ENCODE assay signal across 13 cellular contexts in the genomic region with DNA sequence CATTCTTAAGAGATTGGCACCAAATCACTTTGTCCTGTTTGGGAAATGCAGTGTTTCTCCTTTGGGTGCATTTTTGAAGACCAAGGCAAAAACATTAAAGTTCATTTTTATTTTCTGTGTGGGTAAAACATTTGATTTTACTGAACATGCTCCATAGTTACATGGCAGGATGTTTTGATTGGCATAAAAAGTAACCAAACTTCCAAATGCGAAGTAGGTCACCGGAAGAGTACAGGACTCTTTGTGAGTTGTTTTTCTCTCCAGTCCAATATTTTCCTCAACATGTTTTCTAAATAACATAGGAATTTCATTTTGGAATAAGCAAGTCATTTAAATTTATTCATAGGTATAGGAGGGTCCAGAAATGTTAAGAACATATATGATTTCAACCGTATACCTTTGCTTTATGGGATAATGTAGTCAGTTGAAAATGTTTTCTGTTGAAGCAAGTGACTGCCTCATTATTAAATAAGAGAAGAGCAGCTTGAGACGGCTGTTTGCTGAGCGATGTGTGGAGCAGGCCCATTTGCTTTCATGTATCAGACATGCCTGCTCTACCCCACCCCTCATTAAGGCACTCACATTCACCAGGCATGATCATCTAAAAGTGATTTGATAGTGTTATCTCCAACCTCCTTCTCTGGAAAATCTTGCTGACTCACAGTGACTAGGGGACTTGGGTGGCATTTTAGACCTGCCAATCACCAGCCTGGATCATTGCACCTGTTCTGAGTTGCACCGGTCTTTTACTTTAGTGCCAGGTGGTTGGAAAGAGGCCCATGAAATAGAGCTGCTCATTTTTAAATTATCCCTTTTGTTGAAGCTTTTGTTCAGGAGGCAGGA. TPM values are rescaled to one million over a fixed set of nuclear protein-coding genes. Genes with fewer than 3 reads are reported as not detected.
DNase-seq lines count a peak whose midpoint lies in the region; ATAC-seq and TF ChIP-seq lines count a peak whose summit lies in the region.
"Not testable (repeated sequence)": the region's sequence is repeated elsewhere in the genome, so short reads cannot be mapped to it uniquely, and the experiment has no call there.
"Had no signal": no experiment of that assay in that cellular context is flagged by ENCODE, and none has a peak within 500 bp of the region (broad histone marks: within the 10 kb centered on the region; RNA-seq: fewer than 3 reads in every experiment).

No MANE protein-coding gene starts in this region.

- not testable (repeated sequence) for H3K9me3 Mint-ChIP-seq in type B pancreatic cell

- H2AFZ ChIP-seq in osteoblast (ENCODE audit: low read length): peak overlapping the region; percentile 57

- TF ChIP-seq CTCF in Peyer's patch (IDR thresholded peaks at IDR 0.05); colonic mucosa (IDR thresholded peaks at IDR 0.05); osteoblast (IDR thresholded peaks at IDR 0.05; ENCODE audit: extremely low read depth, low read depth, low read length); type B pancreatic cell (conservative IDR thresholded peaks at IDR 0.05): not testable (repeated sequence)

- H3K27me3 ChIP-seq in Peyer's patch; colonic mucosa; right cardiac atrium (ENCODE audit: control insufficient read depth, insufficient read depth); osteoblast (ENCODE audit: insufficient read depth, low read length): not testable (repeated sequence)

- not testable (repeated sequence) for H3K4me2 ChIP-seq in osteoblast (ENCODE audit: insufficient read depth, low read length)

- not testable (repeated sequence) for H3K36me3 ChIP-seq in Peyer's patch; colonic mucosa; osteoblast (ENCODE audit: insufficient read depth, low read length)

- H4K20me1 ChIP-seq in osteoblast (ENCODE audit: insufficient read depth, low read length): not testable (repeated sequence)

- not testable (repeated sequence) for H3K36me3 Mint-ChIP-seq in type B pancreatic cell

- intact Hi-C loops in colonic mucosa (cut with DNase I): loop anchor here (5.0 kb wide), 1 partner anchor 267 kb away; no protein-coding TSS in a partner anchor
- intact Hi-C loops in right cardiac atrium (cut with DNase I): loop anchor here in 1 of 4 donors (10.0 kb wide), 1 partner anchor 75 kb away; a partner anchor contains a TSS

- not testable (repeated sequence) for H3K79me2 ChIP-seq in osteoblast (ENCODE audit: insufficient read depth, low read length)

- TF ChIP-seq POLR2A in Peyer's patch (IDR thresholded peaks at IDR 0.05): peak in 1 of 2 donors; percentile 38

- H3K4me3 ChIP-seq in Peyer's patch; colonic mucosa; right cardiac atrium (ENCODE audit: low read length); osteoblast (ENCODE audit: insufficient read depth, low read length): not testable (repeated sequence)

- H3K9ac ChIP-seq in colonic mucosa (ENCODE audit: low read depth in 2 of 2, low read length in 2 of 2): not testable (repeated sequence)

- not testable (repeated sequence) for H3K4me1 ChIP-seq in Peyer's patch; colonic mucosa; right cardiac atrium (ENCODE audit: control insufficient read depth, insufficient read depth, low read length); osteoblast (ENCODE audit: insufficient read depth, low read length)

- H3K4me3 Mint-ChIP-seq in type B pancreatic cell: not testable (repeated sequence)

- H3K4me1 Mint-ChIP-seq in type B pancreatic cell (ENCODE audit: unreplicated experiment): not testable (repeated sequence)

- H3K27ac Mint-ChIP-seq in type B pancreatic cell: peak overlapping the region; percentile 87

- WGBS in right cardiac atrium: 58% methylated on average over 6 of the region's 6 CpGs

- not testable (repeated sequence) for H3K27me3 Mint-ChIP-seq in type B pancreatic cell

- peak overlapping the region in 3 of 4 donors; percentile 40 to 73 (median 66) for H3K27ac ChIP-seq in Peyer's patch
- H3K27ac ChIP-seq in colonic mucosa: not testable (repeated sequence)
- peak overlapping the region; percentile 48 for H3K27ac ChIP-seq in right cardiac atrium (ENCODE audit: low read length)
- peak overlapping the region; percentile 62 for H3K27ac ChIP-seq in osteoblast (ENCODE audit: low read depth, low read length)

- peak; percentile 47 to 66 for ATAC-seq in right cardiac atrium

- DNase-seq in COR-L47 (lab: John Stamatoyannopoulos, UW): peak; percentile 62
- DNase-seq in NCI-H1105 treated with DMSO at 0.1 percent for 48 hours (lab: John Stamatoyannopoulos, UW): peak; percentile 79
- peak; percentile 92 for DNase-seq in NCI-H2171 treated with DMSO at 0.1 percent for 48 hours (lab: John Stamatoyannopoulos, UW)
- DNase-seq in Peyer's patch: peak in 1 of 3 donors; percentile 75
- peak; percentile 45 for DNase-seq in colonic mucosa
- DNase-seq in right cardiac atrium; osteoblast (ENCODE audit: insufficient read length, low spot score, missing footprints); type B pancreatic cell (ENCODE audit: extremely low spot score, unreplicated experiment): not testable (repeated sequence)

- H3K9me3 ChIP-seq in Peyer's patch; colonic mucosa; right cardiac atrium (ENCODE audit: control insufficient read depth, low read length); osteoblast (ENCODE audit: low read depth, low read length): not testable (repeated sequence)

RNA-seq across cellular contexts. Expression of a gene that starts 16.3 kb away (rescaled TPM):
- total RNA-seq in Peyer's patch (10 to 100 TPM; 22.7 to 95.4 (median 45.2) TPM), colonic mucosa (10 to 100 TPM in 1 of 2 donors, 1 to 10 TPM in 1; 8.5 to 39.9 TPM), right cardiac atrium (100 to 1,000 TPM in 2 of 4 donors, 10 to 100 TPM in 2; 22.7 to 261 (median 128) TPM), osteoblast (38.6 and 46.0 TPM in 2 replicates), type B pancreatic cell (ENCODE audit: low replicate concordance) (87.5 and 289 TPM in 2 replicates)
- 52.0 TPM for polyA plus RNA-seq in right cardiac atrium
- total RNA-seq: activated CD4-positive, alpha-beta T cell treated with anti-CD3 and anti-CD28 coated beads for 36 hours; activated CD8-positive, alpha-beta memory T cell treated with anti-CD3 and anti-CD28 coated beads, Interleukin-2, amount 10 ng/mL, durations not matched to agents 7 days and 5 days; activated T-helper 2 cell treated with anti-CD3 and anti-CD28 coated beads, Interferon-gamma antibody, Interleukin-2, Interleukin-4, amounts not matched to agents 10 μg/mL and 5 μg/mL and 100 μg/mL, durations not matched to agents 14 hours and 24 hours and 36 hours; CD4-positive, alpha-beta memory T cell had no signal
- polyA plus RNA-seq: CD4-positive, alpha-beta memory T cell; SK-N-SH had no signal

RNA-seq across cellular contexts. Expression of a gene that starts 56.8 kb away (rescaled TPM):
- total RNA-seq in Peyer's patch (10 to 100 TPM; 10.0 to 29.7 (median 13.8) TPM), colonic mucosa (10 to 100 TPM in 1 of 2 donors, 1 to 10 TPM in 1; 4.3 to 13.0 TPM), right cardiac atrium (100 to 1,000 TPM in 3 of 4 donors, 10 to 100 TPM in 1; 51.5 to 176 (median 159) TPM), osteoblast (108 and 140 TPM in 2 replicates), type B pancreatic cell (ENCODE audit: low replicate concordance) (14.5 and 18.6 TPM in 2 replicates)
- 99.1 TPM for polyA plus RNA-seq in right cardiac atrium
